Comparison of ENCODE assay signal across 11 cellular contexts in the genomic region with DNA sequence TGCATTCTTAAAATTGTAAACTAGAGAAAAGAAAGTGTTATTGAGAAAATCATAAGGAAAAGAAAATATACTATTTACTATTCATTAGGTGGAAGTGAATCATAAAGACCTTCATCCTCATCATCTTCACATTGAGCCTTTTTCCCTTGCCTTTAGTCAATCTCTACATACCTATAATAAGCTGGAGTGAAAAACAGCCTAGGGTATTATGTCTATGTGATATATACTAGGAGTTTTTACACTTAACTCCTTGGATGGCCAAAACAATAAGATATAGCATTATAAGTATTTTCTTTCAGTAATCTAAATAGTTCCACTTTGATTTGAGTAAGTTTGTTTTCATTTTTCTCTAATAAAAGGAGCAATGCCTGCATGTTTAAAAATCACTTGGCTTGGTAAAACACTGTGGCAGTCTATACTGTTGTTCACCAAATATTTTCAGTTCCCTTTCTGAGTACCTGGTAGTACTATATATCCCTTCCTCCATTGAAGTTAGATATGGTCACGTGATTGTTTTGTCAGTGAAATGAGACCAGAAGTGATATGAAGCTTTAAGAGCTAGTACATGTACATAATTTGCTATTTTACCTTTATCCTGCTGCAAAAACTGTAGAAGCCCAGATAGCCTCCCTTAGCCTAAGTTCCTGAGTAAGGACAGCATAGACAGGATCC.
A peak's percentile ranks its signal among the peaks of the same experiment; 100 is the strongest.
DNase-seq lines count a peak whose midpoint lies in the region; ATAC-seq and TF ChIP-seq lines count a peak whose summit lies in the region.
"Had no signal": no experiment of that assay in that cellular context is flagged by ENCODE, and none has a peak within 500 bp of the region (broad histone marks: within the 10 kb centered on the region; RNA-seq: fewer than 3 reads in every experiment).

No MANE protein-coding gene starts in this region.

- no peak for TF ChIP-seq POLR2A in esophagus squamous epithelium (IDR thresholded peaks at IDR 0.05)

- WGBS in esophagus squamous epithelium, 2 donors: 81 to 94% methylated on average over 1 of the region's 1 CpG

- H3K27ac ChIP-seq in esophagus squamous epithelium: peak overlapping the region in 3 of 4 donors; percentile 2 to 61 (median 31)
- no peak overlapping the region for H3K27ac ChIP-seq in tibial artery

- H3K27me3 ChIP-seq in esophagus squamous epithelium: no peaks in the 10 kb centered on the region
- no peaks in the 10 kb centered on the region for H3K27me3 ChIP-seq in tibial artery

- H3K9me3 ChIP-seq in esophagus squamous epithelium (no peaks in the 10 kb centered on the region), tibial artery (peaks cover 0 to 4% (median 0%) of the 10 kb centered on the region in 3 donors)

- intact Hi-C loops in esophagus squamous epithelium (cut with DNase I): no loop called here
- intact Hi-C loops in tibial artery (cut with DNase I; ENCODE audit: low total_unique reads): no loop called here

- TF ChIP-seq CTCF in esophagus squamous epithelium (IDR thresholded peaks at IDR 0.05) (no peak), tibial artery (IDR thresholded peaks at IDR 0.05) (no peak)

- DNase-seq in esophagus squamous epithelium (lab: John Stamatoyannopoulos, UW): no peak
- no peak for DNase-seq in NOMO-1 treated with dmso at 0.1 percent for 144 hours (lab: John Stamatoyannopoulos, UW; ENCODE audit: unreplicated experiment)
- no peak for DNase-seq in activated CD8-positive, alpha-beta memory T cell treated with anti-CD3 and anti-CD28 coated beads, Interleukin-2, amount 50 U/mL, for 4 hours
- DNase-seq in SK-N-DZ (ENCODE audit: low spot score): no peak
- no peak for DNase-seq in tibial artery
- DNase-seq: KG1; naive thymus-derived CD4-positive, alpha-beta T cell; stimulated activated naive CD8-positive, alpha-beta T cell treated with anti-CD3 and anti-CD28 coated beads, Interleukin-15, Interleukin-2, amounts not matched to agents 100 U/mL and 50 U/mL, for 24 hours had no signal

- ATAC-seq in GM18873 (IDR thresholded peaks at IDR 0.05; ENCODE audit: low FRiP score, unreplicated experiment) (peak; percentile 59), GM21786 (IDR thresholded peaks at IDR 0.05; ENCODE audit: unreplicated experiment) (peak; percentile 92), HG03354 (IDR thresholded peaks at IDR 0.05; ENCODE audit: poor library complexity, severe bottlenecking, unreplicated experiment) (peak; percentile 91)
- ATAC-seq: naive thymus-derived CD4-positive, alpha-beta T cell; stimulated activated naive CD8-positive, alpha-beta T cell treated with anti-CD3 and anti-CD28 coated beads, Interleukin-15, Interleukin-2, amounts not matched to agents 100 U/mL and 50 U/mL, for 24 hours had no signal

- H3K36me3 ChIP-seq in esophagus squamous epithelium: no peaks in the 10 kb centered on the region
- no peaks in the 10 kb centered on the region for H3K36me3 ChIP-seq in tibial artery

- H3K4me1 ChIP-seq in esophagus squamous epithelium: peaks cover 0 to 18% (median 0%) of the 10 kb centered on the region in 3 donors
- H3K4me1 ChIP-seq in tibial artery: no peaks in the 10 kb centered on the region

- H3K4me3 ChIP-seq in esophagus squamous epithelium (no peak overlapping the region), tibial artery (no peak overlapping the region)

Comparison
In these comparisons a context has a peak if more than half of its experiments do, and no peak if none do; other contexts are left out.
1. H3K27ac ChIP-seq: peak in esophagus squamous epithelium (3 of 4); none in tibial artery (0 of 2).
2. Peak in every context shown above with its lines, with median percentiles within 50 percentile points of each other: ATAC-seq.